ENCODE assay signal across 12 cellular contexts in genomic region chr4:142473218-142473959, GRCh38.
A peak's percentile ranks its signal among the peaks of the same experiment; 100 is the strongest.
DNase-seq lines count a peak whose midpoint lies in the region; ATAC-seq, FAIRE-seq and TF ChIP-seq lines count a peak whose summit lies in the region.
"Had no signal": no experiment of that assay in that cellular context is flagged by ENCODE, and none has a peak within 500 bp of the region (broad histone marks: within the 10 kb centered on the region; RNA-seq: fewer than 3 reads in every experiment).

No MANE protein-coding gene starts in this region.

- H3K9ac ChIP-seq in endothelial cell of umbilical vein (replicated peaks; ENCODE audit: extremely low read depth, insufficient read depth, low read length) (no peak overlapping the region), neuronal stem cell (ENCODE audit: low read depth, low read length, poor library complexity) (no peak overlapping the region)

- no peaks in the 10 kb centered on the region for H4K20me1 ChIP-seq in endothelial cell of umbilical vein (replicated peaks; ENCODE audit: control insufficient read depth, extremely low read depth, insufficient read depth, low read length)

- H3K27ac Mint-ChIP-seq in Calu3 (ENCODE audit: unreplicated experiment) (peak overlapping the region; percentile 97), progenitor cell of endocrine pancreas (no peak overlapping the region)
- H3K27ac Mint-ChIP-seq: mesothelial cell of epicardium had no signal

- no TSS peak for BruUV-seq in Calu3 (replicated peaks; lab: Mats Ljungman, UMichigan)
- no TSS peak for BruUV-seq in endothelial cell of umbilical vein (replicated peaks; lab: Mats Ljungman, UMichigan)

- H2BK15ac ChIP-seq in neuronal stem cell (ENCODE audit: low read length) = no peak overlapping the region

- H3K4me1 ChIP-seq in endothelial cell of umbilical vein (ENCODE audit: control insufficient read depth, extremely low read depth, insufficient read depth, low read length) (no peaks in the 10 kb centered on the region), neuronal stem cell (ENCODE audit: control insufficient read depth in 2 of 2, insufficient read depth in 1 of 2, low read depth in 1 of 2, low read length in 2 of 2) (no peaks in the 10 kb centered on the region)

- no peaks in the 10 kb centered on the region for H3K27me3 Mint-ChIP-seq in Calu3 (ENCODE audit: unreplicated experiment)
- H3K27me3 Mint-ChIP-seq in progenitor cell of endocrine pancreas = no peaks in the 10 kb centered on the region

- ATAC-seq in HG02973 (IDR thresholded peaks at IDR 0.05; ENCODE audit: unreplicated experiment) (no peak), HG02870 (IDR thresholded peaks at IDR 0.05; ENCODE audit: unreplicated experiment) (no peak)
- ATAC-seq: Panc1 had no signal

- dilution Hi-C loops in endothelial cell of umbilical vein (cut with MboI; ENCODE audit: extremely low pct_ligation_motif_present, low sequenced_read_pairs) = no loop called here

- H3K9me3 Mint-ChIP-seq in Calu3 (ENCODE audit: low read depth, unreplicated experiment) (no peaks in the 10 kb centered on the region), progenitor cell of endocrine pancreas (ENCODE audit: low read depth) (no peaks in the 10 kb centered on the region)

- peaks cover 41% of the 10 kb centered on the region for H3K4me1 Mint-ChIP-seq in Calu3 (ENCODE audit: low read depth, unreplicated experiment)
- H3K4me1 Mint-ChIP-seq in progenitor cell of endocrine pancreas (ENCODE audit: low read depth) = no peaks in the 10 kb centered on the region
- H3K4me1 Mint-ChIP-seq: mesothelial cell of epicardium had no signal

- H3K4me2 ChIP-seq in endothelial cell of umbilical vein (ENCODE audit: insufficient read depth, low read length) (no peak overlapping the region), neuronal stem cell (ENCODE audit: insufficient read depth, low read length, poor library complexity, severe bottlenecking) (no peak overlapping the region)

- H3K9me3 ChIP-seq in endothelial cell of umbilical vein (replicated peaks; ENCODE audit: control insufficient read depth, insufficient read depth, low read length) = no peaks in the 10 kb centered on the region
- H3K9me3 ChIP-seq in neuronal stem cell (replicated peaks in 1 of 2; ENCODE audit: control insufficient read depth in 2 of 2, insufficient read depth in 1 of 2, low read depth in 1 of 2, low read length in 2 of 2) = peaks cover 0 to 3% of the 10 kb centered on the region in 2 donors

- H4K8ac ChIP-seq in neuronal stem cell (ENCODE audit: low read depth, low read length) = no peak overlapping the region

- H3K36me3 ChIP-seq in endothelial cell of umbilical vein (ENCODE audit: control insufficient read depth in 2 of 2, extremely low read depth in 1 of 2, insufficient read depth in 2 of 2, low read length in 2 of 2) (no peaks in the 10 kb centered on the region), neuronal stem cell (replicated peaks in 1 of 2; ENCODE audit: control insufficient read depth in 2 of 2, insufficient read depth in 2 of 2, low read length in 2 of 2) (no peaks in the 10 kb centered on the region)

- H3K27ac ChIP-seq in endothelial cell of umbilical vein (ENCODE audit: insufficient read depth, low read depth, low read length) = no peak overlapping the region
- H3K27ac ChIP-seq in neuronal stem cell (replicated peaks; ENCODE audit: low read length) = no peak overlapping the region

- no peak overlapping the region for H3K14ac ChIP-seq in neuronal stem cell (ENCODE audit: low read length)

- no peak overlapping the region for H2AK5ac ChIP-seq in neuronal stem cell (ENCODE audit: low read depth, low read length)

- H3K18ac ChIP-seq in neuronal stem cell (ENCODE audit: low read length) = no peak overlapping the region

- H3K4me3 Mint-ChIP-seq in Calu3 (ENCODE audit: low read depth, unreplicated experiment) (peak overlapping the region; percentile 83), progenitor cell of endocrine pancreas (ENCODE audit: low read depth) (no peak overlapping the region)
- H3K4me3 Mint-ChIP-seq: mesothelial cell of epicardium had no signal

- H2BK120ac ChIP-seq in neuronal stem cell (ENCODE audit: low read depth, low read length) = no peak overlapping the region

- no peaks in the 10 kb centered on the region for H3K79me2 ChIP-seq in endothelial cell of umbilical vein (ENCODE audit: control insufficient read depth, insufficient read depth, low read length)

- peak; percentile 18 for TF ChIP-seq CTCF in Calu3 (IDR thresholded peaks at IDR 0.05; ENCODE audit: unreplicated experiment)
- no peak for TF ChIP-seq CTCF in endothelial cell of umbilical vein (IDR thresholded peaks at IDR 0.05; ENCODE audit: extremely low read depth in 1 of 2, insufficient read depth in 1 of 2, low read depth in 1 of 2, low read length in 2 of 2)
- TF ChIP-seq CTCF in progenitor cell of endocrine pancreas (IDR thresholded peaks at IDR 0.05; ENCODE audit: unreplicated experiment) = no peak

- WGBS in neuronal stem cell (ENCODE audit: extremely low coverage in 2 of 2, insufficient read length in 2 of 2, insufficient replicate concordance in 1 of 2), 2 donors = no CpG with 5 or more reads among the region's 5 CpGs

- POLR2A ChIA-PET in endothelial cell of umbilical vein (lab: Charles Lee) = no interaction called here

- no peak overlapping the region for H3K4me3 ChIP-seq in endothelial cell of umbilical vein (replicated peaks in 1 of 3; ENCODE audit: insufficient read depth in 1 of 3, low read depth in 1 of 3, low read length in 3 of 3)
- no peak overlapping the region for H3K4me3 ChIP-seq in neuronal stem cell (ENCODE audit: low read length in 2 of 2)

- no peak overlapping the region for H3K23ac ChIP-seq in neuronal stem cell (ENCODE audit: low read depth, low read length, poor library complexity)

- TF ChIP-seq POLR2A in endothelial cell of umbilical vein (IDR thresholded peaks at IDR 0.05; ENCODE audit: low read depth, low read length) = no peak

- no peak overlapping the region for H2BK5ac ChIP-seq in neuronal stem cell (ENCODE audit: low read length)

- no peaks in the 10 kb centered on the region for H3K9me1 ChIP-seq in endothelial cell of umbilical vein (replicated peaks; ENCODE audit: control insufficient read depth, extremely low read depth, insufficient read depth, low read length)

- no peak overlapping the region for H2BK12ac ChIP-seq in neuronal stem cell (ENCODE audit: low read length)

- H2AFZ ChIP-seq in endothelial cell of umbilical vein (ENCODE audit: low read depth, low read length) = no peak overlapping the region
- H2AFZ ChIP-seq in neuronal stem cell (ENCODE audit: low read length) = peak overlapping the region; percentile 48

- H3K36me3 Mint-ChIP-seq in Calu3 (ENCODE audit: insufficient read depth, unreplicated experiment) = peaks cover 39% of the 10 kb centered on the region
- no peaks in the 10 kb centered on the region for H3K36me3 Mint-ChIP-seq in progenitor cell of endocrine pancreas (ENCODE audit: insufficient read depth)

- no peak overlapping the region for H4K91ac ChIP-seq in neuronal stem cell (ENCODE audit: low read depth, low read length, poor library complexity)

- no peaks in the 10 kb centered on the region for H3K79me1 ChIP-seq in neuronal stem cell (ENCODE audit: low read depth, low read length)

- CTCF ChIA-PET in Calu3 (lab: Charles Lee) (interaction anchor here (0.6 to 3.2 kb wide), 12 partner anchors 43 to 612 kb away, joined by 3 to 19 read pairs (median 4); partner anchors contain the start of gene INPP4B), endothelial cell of umbilical vein (lab: Charles Lee) (interaction anchor here (1.3 kb wide), 1 partner anchor 345 kb away, joined by 3 read pairs; no protein-coding TSS in a partner anchor)

- DNase-seq in Calu3 (peak; percentile 66), NAMALWA (ENCODE audit: low spot score) (peak; percentile 4), endothelial cell of umbilical vein (ENCODE audit: low read depth, low spot score) (peak; percentile 30), neuronal stem cell (ENCODE audit: low spot score) (no peak), progenitor cell of endocrine pancreas (ENCODE audit: low spot score, unreplicated experiment) (no peak)
- no peak for DNase-seq in activated CD8-positive, alpha-beta memory T cell treated with anti-CD3 and anti-CD28 coated beads, Interleukin-2, amount 50 U/mL, for 4 hours
- DNase-seq: amygdala; effector CD4-positive, alpha-beta T cell had no signal

- intact Hi-C loops in Calu3 (cut with micrococcal nuclease; ENCODE audit: unreplicated experiment) = loop anchor here (1.0 to 5.0 kb wide), 4 partner anchors 44 to 247 kb away; no protein-coding TSS in a partner anchor
- intact Hi-C loops in endothelial cell of umbilical vein (cut with micrococcal nuclease) = no loop called here

- FAIRE-seq in endothelial cell of umbilical vein (lab: Jason Lieb, UNC) = no peak

- H3K27me3 ChIP-seq in endothelial cell of umbilical vein (ENCODE audit: control insufficient read depth in 2 of 2, insufficient read depth in 2 of 2, low read length in 2 of 2) (no peaks in the 10 kb centered on the region), neuronal stem cell (ENCODE audit: control insufficient read depth in 3 of 3, insufficient read depth in 3 of 3, low read depth in 1 of 3, low read length in 3 of 3) (no peaks in the 10 kb centered on the region)

- no peak overlapping the region for H3K4ac ChIP-seq in neuronal stem cell (ENCODE audit: low read length)

TF ChIP-seq in endothelial cell of umbilical vein, 7 proteins besides CTCF, POLR2A, EP300 and RAD21:
- TF ChIP-seq POLR2AphosphoS5 (IDR thresholded peaks at IDR 0.05; ENCODE audit: insufficient read depth, low read depth, low read length) (no peak), GATA2 (IDR thresholded peaks at IDR 0.05; ENCODE audit: insufficient read depth, insufficient read length, low read depth, low read length) (no peak), MAX (IDR thresholded peaks at IDR 0.05; ENCODE audit: insufficient read depth, insufficient read length) (no peak), JUN (IDR thresholded peaks at IDR 0.05; ENCODE audit: borderline replicate concordance, insufficient read depth, insufficient read length, low read depth) (no peak), FOS (IDR thresholded peaks at IDR 0.05; ENCODE audit: borderline replicate concordance, insufficient read depth, low read length) (no peak), MYC (IDR thresholded peaks at IDR 0.05; ENCODE audit: low read depth, low read length) (no peak), EZH2 (IDR thresholded peaks at IDR 0.05; ENCODE audit: borderline replicate concordance, low read depth, low read length, severe bottlenecking) (no peak)
TF ChIP-seq in endothelial cell of umbilical vein: peak in this region for 0.

Comparison
In these comparisons a context has a peak if more than half of its experiments do, and no peak if none do; other contexts are left out.
1. DNase-seq: peak in Calu3 (single experiment), NAMALWA (single experiment) and endothelial cell of umbilical vein (single experiment); none in neuronal stem cell (single experiment), activated CD8-positive, alpha-beta memory T cell treated with anti-CD3 and anti-CD28 coated beads, Interleukin-2, amount 50 U/mL, for 4 hours (single experiment) and progenitor cell of endocrine pancreas (single experiment).